Comparison of ENCODE assay signal across 8 cellular contexts in the genomic region with DNA sequence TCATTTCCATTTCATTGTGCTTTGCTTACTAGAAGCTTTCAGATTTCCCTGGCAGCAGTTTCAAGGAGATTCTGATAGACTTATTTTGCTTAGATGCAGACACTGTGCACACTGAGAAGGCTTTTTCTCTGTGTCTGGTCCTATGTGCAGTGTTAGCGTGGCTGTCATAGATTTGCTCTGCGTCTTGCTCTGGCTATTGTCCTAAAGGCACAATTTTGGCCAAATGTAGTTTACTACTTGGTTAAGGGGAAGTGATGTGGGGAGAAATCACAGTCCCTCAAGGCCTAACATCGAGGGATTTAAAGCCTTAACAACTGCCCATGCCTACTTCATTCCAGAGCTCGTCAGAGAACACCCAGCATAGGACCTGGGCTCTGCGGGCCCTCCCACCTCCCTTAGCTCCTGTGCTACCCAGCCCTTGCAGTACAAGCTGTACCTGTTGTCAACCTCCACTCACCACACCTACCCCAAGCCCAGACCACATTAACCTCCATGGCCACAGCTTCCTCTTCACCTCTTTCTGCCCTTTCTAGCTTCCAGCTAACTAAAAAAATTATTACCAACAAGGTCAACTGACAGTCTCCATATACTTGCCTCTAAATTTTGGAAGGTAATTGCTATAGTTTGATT. TPM values are rescaled to one million over a fixed set of nuclear protein-coding genes. Genes with fewer than 3 reads are reported as not detected.
A peak's percentile ranks its signal among the peaks of the same experiment; 100 is the strongest.
DNase-seq lines count a peak whose midpoint lies in the region; ATAC-seq, FAIRE-seq and TF ChIP-seq lines count a peak whose summit lies in the region.

No MANE protein-coding gene starts in this region.

- peak overlapping the region; percentile 74 for H3K27ac Mint-ChIP-seq in activated naive CD4-positive, alpha-beta T cell treated with anti-CD3 and anti-CD28 coated beads, Interleukin-2, amount 10 ng/mL, durations not matched to agents 7 days and 5 days

- ATAC-seq in GM19438 (IDR thresholded peaks at IDR 0.05; ENCODE audit: low read depth, unreplicated experiment) = peak; percentile 81

- peaks cover 35% of the 10 kb centered on the region for H3K36me3 Mint-ChIP-seq in activated naive CD4-positive, alpha-beta T cell treated with anti-CD3 and anti-CD28 coated beads, Interleukin-2, amount 10 ng/mL, durations not matched to agents 7 days and 5 days

- FAIRE-seq in frontal cortex (lab: Jason Lieb, UNC) (no peak), GM12892 (lab: Jason Lieb, UNC) (no peak)

- TF ChIP-seq POLR2A in GM12892 (IDR thresholded peaks at IDR 0.05; ENCODE audit: low read depth, low read length) = no peak

- peak overlapping the region; percentile 50 for H3K4me3 Mint-ChIP-seq in activated naive CD4-positive, alpha-beta T cell treated with anti-CD3 and anti-CD28 coated beads, Interleukin-2, amount 10 ng/mL, durations not matched to agents 7 days and 5 days

- CTCF ChIA-PET in activated naive CD4-positive, alpha-beta T cell treated with anti-CD3 and anti-CD28 coated beads, Interleukin-2, amount 10 ng/mL, durations not matched to agents 7 days and 5 days (lab: Charles Lee) = interaction anchor here (0.8 to 2.5 kb wide), 3 partner anchors 11 to 40 kb away, joined by 3 to 10 read pairs (median 4); no protein-coding TSS in a partner anchor

- H3K4me1 Mint-ChIP-seq in activated naive CD4-positive, alpha-beta T cell treated with anti-CD3 and anti-CD28 coated beads, Interleukin-2, amount 10 ng/mL, durations not matched to agents 7 days and 5 days = peaks cover 33% of the 10 kb centered on the region

- peaks cover 27% of the 10 kb centered on the region for H3K27me3 Mint-ChIP-seq in activated naive CD4-positive, alpha-beta T cell treated with anti-CD3 and anti-CD28 coated beads, Interleukin-2, amount 10 ng/mL, durations not matched to agents 7 days and 5 days

- peak; percentile 55 to 60 for DNase-seq in NOMO-1 (lab: John Stamatoyannopoulos, UW; ENCODE audit: unreplicated experiment in 2 of 2)
- DNase-seq in activated naive CD4-positive, alpha-beta T cell treated with anti-CD3 and anti-CD28 coated beads, Interleukin-2, amount 10 ng/mL, durations not matched to agents 7 days and 5 days = peak; percentile 88
- DNase-seq in stimulated activated CD8-positive, alpha-beta memory T cell treated with anti-CD3 and anti-CD28 coated beads, Interleukin-15, amount 100 ng/mL, for 48 hours (ENCODE audit: low read depth in 2 of 2) = peak; percentile 21 to 44
- no peak for DNase-seq in SK-N-DZ (ENCODE audit: low spot score)
- DNase-seq in frontal cortex (ENCODE audit: low spot score in 2 of 2) = no peak
- DNase-seq in GM12892 (ENCODE audit: insufficient read length) = no peak
- DNase-seq in NCI-H748 treated with DMSO at 0.1 percent for 48 hours (lab: John Stamatoyannopoulos, UW) = no peak

- peaks cover 8% of the 10 kb centered on the region for H3K9me3 Mint-ChIP-seq in activated naive CD4-positive, alpha-beta T cell treated with anti-CD3 and anti-CD28 coated beads, Interleukin-2, amount 10 ng/mL, durations not matched to agents 7 days and 5 days

RNA-seq across cellular contexts. Expression of a gene that starts 38.9 kb away (rescaled TPM):
- polyA plus RNA-seq in SK-N-DZ (2014; cell fraction: cytosol; rRNA removed) = 12.9 and 14.1 TPM in 2 replicates
- 7.2 and 7.7 TPM in 2 replicates for polyA plus RNA-seq in SK-N-DZ (2014; cell fraction: nucleus; rRNA removed)
- total RNA-seq in frontal cortex = 51.4 TPM
- 11.2 TPM for polyA plus RNA-seq in GM12892 (2012; ENCODE audit: missing spikeins)

Comparison
In these comparisons a context has a peak if more than half of its experiments do, and no peak if none do; other contexts are left out.
1. DNase-seq: peak in NOMO-1 (2 of 2), activated naive CD4-positive, alpha-beta T cell treated with anti-CD3 and anti-CD28 coated beads, Interleukin-2, amount 10 ng/mL, durations not matched to agents 7 days and 5 days (single experiment) and stimulated activated CD8-positive, alpha-beta memory T cell treated with anti-CD3 and anti-CD28 coated beads, Interleukin-15, amount 100 ng/mL, for 48 hours (2 of 2); none in SK-N-DZ (single experiment), frontal cortex (0 of 2), GM12892 (single experiment) and NCI-H748 treated with DMSO at 0.1 percent for 48 hours (single experiment).